12 cellular contexts compared by ENCODE assay signal in genomic region chr5:72377920-72378635, GRCh38. TPM values are rescaled to one million over a fixed set of nuclear protein-coding genes. Genes with fewer than 3 reads are reported as not detected.
DNase-seq lines count a peak whose midpoint lies in the region; ATAC-seq and TF ChIP-seq lines count a peak whose summit lies in the region.
"Had no signal": no experiment of that assay in that cellular context is flagged by ENCODE, and none has a peak within 500 bp of the region (broad histone marks: within the 10 kb centered on the region; RNA-seq: fewer than 3 reads in every experiment).

No MANE protein-coding gene starts in this region.

- peak; percentile 84 for ATAC-seq in omental fat pad (ENCODE audit: low FRiP score)
- ATAC-seq in foreskin keratinocyte, result no peak
- ATAC-seq: stimulated activated naive B cell treated with anti-CD40 and anti-IgM and Interleukin-4, amounts not matched to agents 10 μg/mL and 1 μg/mL and 100 μg/mL, for 72 hours had no signal

- DNase-seq in CD1c-positive myeloid dendritic cell (ENCODE audit: extremely low spot score), result peak; percentile 32
- DNase-seq in NCI-H82 treated with DMSO at 0.1 percent for 48 hours (lab: John Stamatoyannopoulos, UW; ENCODE audit: unreplicated experiment), result peak; percentile 91
- peak; percentile 50 for DNase-seq in epithelial cell of esophagus (ENCODE audit: low read depth)
- DNase-seq in omental fat pad (ENCODE audit: low spot score), result no peak
- no peak for DNase-seq in mesendoderm
- DNase-seq in kidney glomerular epithelial cell (lab: John Stamatoyannopoulos, UW), result no peak
- DNase-seq in GM10248 (ENCODE audit: extremely low spot score), result no peak
- no peak for DNase-seq in foreskin keratinocyte
- DNase-seq: effector CD4-positive, alpha-beta T cell; hippocampal formation; pancreas; stimulated activated naive B cell treated with anti-CD40 and anti-IgM and Interleukin-4, amounts not matched to agents 10 μg/mL and 1 μg/mL and 100 μg/mL, for 72 hours had no signal

- no peak overlapping the region for H3K4me3 ChIP-seq in epithelial cell of esophagus (ENCODE audit: low read length)
- H3K4me3 ChIP-seq in mesendoderm (ENCODE audit: low read length), result no peak overlapping the region
- H3K4me3 ChIP-seq: pancreas had no signal

- H3K27me3 ChIP-seq in mesendoderm (ENCODE audit: insufficient read depth, low read length, poor library complexity) (no peaks in the 10 kb centered on the region), foreskin keratinocyte (no peaks in the 10 kb centered on the region)
- H3K27me3 ChIP-seq: pancreas had no signal

- H2BK5ac ChIP-seq in mesendoderm (ENCODE audit: low read length), result no peak overlapping the region

- H3K56ac ChIP-seq in mesendoderm (ENCODE audit: low read length), result no peak overlapping the region

- H3K18ac ChIP-seq in mesendoderm (ENCODE audit: low read length), result no peak overlapping the region

- no peak overlapping the region for H3K4me2 ChIP-seq in mesendoderm (ENCODE audit: low read length)

- TF ChIP-seq CTCF in epithelial cell of esophagus (IDR thresholded peaks at IDR 0.05; ENCODE audit: insufficient read depth, low read depth, low read length, missing control alignments) (no peak), omental fat pad (IDR thresholded peaks at IDR 0.05) (no peak), GM10248 (IDR thresholded peaks at IDR 0.05; ENCODE audit: control extremely low read depth, extremely low read depth, low read depth, missing control alignments) (no peak), foreskin keratinocyte (conservative IDR thresholded peaks at IDR 0.05) (no peak)

- no peak overlapping the region for H3K23ac ChIP-seq in mesendoderm (ENCODE audit: low read length)

- H3K9ac ChIP-seq in mesendoderm (ENCODE audit: low read length), result no peak overlapping the region

- H2BK15ac ChIP-seq in mesendoderm (replicated peaks; ENCODE audit: low read depth), result no peak overlapping the region

- CTCF ChIA-PET in GM10248 (lab: Yijun Ruan, JAX), result interaction anchor here (1.1 to 4.1 kb wide), 11 partner anchors 9 to 244 kb away, joined by 3 to 26 read pairs (median 5); no protein-coding TSS in a partner anchor

- no peak overlapping the region for H4K8ac ChIP-seq in mesendoderm (ENCODE audit: low read depth, low read length)

- H3K27ac ChIP-seq in mesendoderm (ENCODE audit: low read depth, low read length) (no peak overlapping the region), foreskin keratinocyte (no peak overlapping the region)
- H3K27ac ChIP-seq: pancreas had no signal

- no peaks in the 10 kb centered on the region for H3K79me1 ChIP-seq in mesendoderm (ENCODE audit: low read length)

- H3K79me2 ChIP-seq in mesendoderm (ENCODE audit: control insufficient read depth, insufficient read depth, low read length), result no peaks in the 10 kb centered on the region

- no peak overlapping the region for H2BK120ac ChIP-seq in mesendoderm (ENCODE audit: low read depth, low read length)

- POLR2A ChIA-PET in GM10248 (lab: Yijun Ruan, JAX), result no interaction called here

- H4K5ac ChIP-seq in mesendoderm (ENCODE audit: low read length), result no peak overlapping the region

- H3K36me3 ChIP-seq in mesendoderm (ENCODE audit: control insufficient read depth, insufficient read depth, low read length), result no peaks in the 10 kb centered on the region
- H3K36me3 ChIP-seq: pancreas had no signal

- H3K4me1 ChIP-seq in mesendoderm (ENCODE audit: control insufficient read depth, low read depth, low read length), result peaks cover 2% of the 10 kb centered on the region
- H3K4me1 ChIP-seq in foreskin keratinocyte, result peaks cover 38% of the 10 kb centered on the region
- H3K4me1 ChIP-seq: pancreas had no signal

- H2AK5ac ChIP-seq in mesendoderm (ENCODE audit: low read length), result no peak overlapping the region

- no CpG with 5 or more reads among the region's 4 CpGs for WGBS in mesendoderm (ENCODE audit: extremely low coverage, insufficient coverage, low lambda C conversion rate)

- H3K4ac ChIP-seq in mesendoderm (ENCODE audit: low read depth, low read length), result no peak overlapping the region

RNA-seq across cellular contexts. Expression of gene PTCD2, which starts 57.9 kb away (rescaled TPM):
- total RNA-seq in omental fat pad, result 10 to 100 TPM in 1 of 4 donors, 1 to 10 TPM in 3; 4.8 to 10.2 (median 7.7) TPM
- 6.1 TPM for polyA plus RNA-seq in mesendoderm (2013, experiment 1 of 2)
- polyA plus RNA-seq in mesendoderm (2013, experiment 2 of 2), result 6.7 TPM
- total RNA-seq in foreskin keratinocyte, result 10.3 and 10.8 TPM in 2 replicates
- polyA plus RNA-seq in foreskin keratinocyte, result 6.3 and 7.6 TPM in 2 replicates

RNA-seq across cellular contexts. Expression of gene MRPS27, which starts 58.0 kb away (rescaled TPM):
- total RNA-seq in omental fat pad (10 to 100 TPM; 45.4 to 53.9 (median 51.4) TPM), foreskin keratinocyte (77.0 and 77.9 TPM in 2 replicates)
- polyA plus RNA-seq in mesendoderm (2013, experiment 1 of 2), result 60.4 TPM
- 60.5 TPM for polyA plus RNA-seq in mesendoderm (2013, experiment 2 of 2)
- polyA plus RNA-seq in foreskin keratinocyte, result 45.1 and 51.7 TPM in 2 replicates

Comparison
In these comparisons a context has a peak if more than half of its experiments do, and no peak if none do; other contexts are left out.
1. DNase-seq: peak in CD1c-positive myeloid dendritic cell (single experiment), NCI-H82 treated with DMSO at 0.1 percent for 48 hours (single experiment) and epithelial cell of esophagus (single experiment); none in omental fat pad (single experiment), mesendoderm (single experiment), kidney glomerular epithelial cell (single experiment), GM10248 (single experiment) and foreskin keratinocyte (0 of 2).